ENCODE assay signal across 22 cellular contexts in the genomic region with DNA sequence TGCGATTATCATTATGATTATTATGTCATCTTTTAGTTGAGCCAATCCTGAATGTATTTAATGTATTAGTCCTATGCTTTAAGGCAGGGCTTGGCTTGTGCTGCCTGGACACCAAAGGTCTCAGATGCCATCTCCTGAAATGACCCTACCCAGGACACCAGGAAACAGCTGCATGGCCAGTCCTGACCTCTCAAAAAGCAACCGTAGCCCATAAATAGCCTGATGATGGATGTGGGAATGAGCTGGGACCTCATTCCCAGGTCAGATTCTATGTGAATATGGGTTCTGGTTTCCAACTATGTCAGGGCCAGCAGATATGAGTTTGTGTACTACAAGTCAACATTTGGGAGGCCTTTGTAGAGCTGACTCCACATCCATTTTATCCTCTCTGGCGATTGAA.
"Had no signal": no experiment of that assay in that cellular context is flagged by ENCODE, and none has a peak within 500 bp of the region (broad histone marks: within the 10 kb centered on the region; RNA-seq: fewer than 3 reads in every experiment).

No MANE protein-coding gene starts in this region.

- H3K27ac ChIP-seq: coronary artery, epithelial cell of prostate, esophagus squamous epithelium, gastrocnemius medialis, heart right ventricle, left lung, lower lobe of right lung had no signal

- H3K4me1 ChIP-seq: esophagus squamous epithelium, gastrocnemius medialis, heart right ventricle, left lung, lower lobe of right lung had no signal

- H3K27me3 ChIP-seq: esophagus squamous epithelium, gastrocnemius medialis, heart right ventricle, left lung had no signal

- H3K9me3 ChIP-seq: esophagus squamous epithelium, gastrocnemius medialis, left lung, lower lobe of right lung, mucosa of descending colon had no signal

- DNase-seq: dermis blood vessel endothelial cell; effector CD8-positive, alpha-beta T cell; effector memory CD8-positive, alpha-beta T cell; endodermal cell; erythroblast; esophagus squamous epithelium; foreskin fibroblast; foreskin melanocyte; gastrocnemius medialis; glutamatergic neuron; head of caudate nucleus; heart right ventricle; hippocampal formation; left cardiac atrium; left lung; left ventricle myocardium superior; lower lobe of right lung; mesenchymal stem cell; mucosa of descending colon; naive B cell had no signal

- H3K36me3 ChIP-seq: esophagus squamous epithelium, gastrocnemius medialis, heart right ventricle, left lung, lower lobe of right lung had no signal

- H3K4me3 ChIP-seq: coronary artery, esophagus squamous epithelium, gastrocnemius medialis, heart right ventricle, left lung, lower lobe of right lung, mucosa of descending colon had no signal
